Comparison of ENCODE assay signal across 17 cellular contexts in the genomic region with DNA sequence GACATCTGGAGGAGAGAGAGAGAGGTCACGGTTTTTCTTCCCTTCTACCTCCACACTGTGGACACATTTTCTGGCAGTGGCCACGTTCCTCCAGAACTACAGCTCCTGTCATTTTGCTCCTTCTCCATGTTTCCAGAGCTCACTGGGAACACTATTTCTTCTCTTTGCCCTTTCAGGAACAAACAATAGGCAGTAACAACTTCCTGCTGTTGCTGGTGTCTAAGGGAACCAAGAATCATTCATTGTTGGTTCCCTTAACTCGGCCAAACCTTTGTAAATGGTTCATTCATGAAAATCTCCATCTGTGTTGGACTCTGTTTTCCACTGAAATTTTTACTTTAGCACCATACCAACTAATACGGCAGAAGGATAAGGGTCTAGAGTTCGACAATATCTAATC.
"Had no signal": no experiment of that assay in that cellular context is flagged by ENCODE, and none has a peak within 500 bp of the region (broad histone marks: within the 10 kb centered on the region; RNA-seq: fewer than 3 reads in every experiment).

No MANE protein-coding gene starts in this region.

- H3K9me3 Mint-ChIP-seq: naive thymus-derived CD8-positive, alpha-beta T cell; type B pancreatic cell had no signal

- DNase-seq: cortex of kidney; dorsolateral prefrontal cortex; effector CD8-positive, alpha-beta T cell; gastrocnemius medialis; left colon; left ventricle myocardium superior; mucosa of descending colon; naive thymus-derived CD8-positive, alpha-beta T cell; sigmoid colon; stimulated activated naive CD4-positive, alpha-beta T cell; stomach had no signal

- H3K9me3 ChIP-seq: gastrocnemius medialis, mucosa of descending colon, right atrium auricular region, sigmoid colon, stomach had no signal

- H3K79me2 ChIP-seq: hepatocyte had no signal

- H3K27ac Mint-ChIP-seq: naive thymus-derived CD8-positive, alpha-beta T cell; type B pancreatic cell had no signal

- H2AFZ ChIP-seq: hepatocyte had no signal

- H3K4me2 ChIP-seq: hepatocyte had no signal

- H3K27ac ChIP-seq: gastrocnemius medialis, hepatocyte, right atrium auricular region, sigmoid colon, stomach had no signal

- H3K36me3 ChIP-seq: gastrocnemius medialis, right atrium auricular region, sigmoid colon, stomach had no signal

- ATAC-seq: esophagus mucosa; gastrocnemius medialis; left colon; left ventricle myocardium superior; mucosa of descending colon; naive thymus-derived CD8-positive, alpha-beta T cell had no signal

- H3K4me3 Mint-ChIP-seq: naive thymus-derived CD8-positive, alpha-beta T cell; type B pancreatic cell had no signal

- H3K4me1 ChIP-seq: gastrocnemius medialis, right atrium auricular region, sigmoid colon, stomach had no signal

- H3K36me3 Mint-ChIP-seq: naive thymus-derived CD8-positive, alpha-beta T cell; type B pancreatic cell had no signal

- H3K4me3 ChIP-seq: gastrocnemius medialis, hepatocyte, lung, mucosa of descending colon, right atrium auricular region, sigmoid colon, skin epidermis, stomach had no signal

- H3K4me1 Mint-ChIP-seq: naive thymus-derived CD8-positive, alpha-beta T cell had no signal

- H3K27me3 ChIP-seq: gastrocnemius medialis, hepatocyte, right atrium auricular region, sigmoid colon, stomach had no signal
